Comparison of ENCODE assay signal across 8 cellular contexts in genomic region chr17:45394913-45395568, GRCh38.
DNase-seq lines count a peak whose midpoint lies in the region; ATAC-seq and TF ChIP-seq lines count a peak whose summit lies in the region.

No MANE protein-coding gene starts in this region.

- H3K27ac ChIP-seq in SU-DHL-6 (ENCODE audit: low read depth, low read length): no peak overlapping the region
- H3K27ac ChIP-seq in caudate nucleus (ENCODE audit: low read depth, low read length): no peak overlapping the region

- no peaks in the 10 kb centered on the region for H3K4me1 ChIP-seq in Loucy (ENCODE audit: insufficient read depth, low read length, poor library complexity, severe bottlenecking)

- H4K20me1 ChIP-seq in Loucy (ENCODE audit: insufficient read depth, low read length, poor library complexity, severe bottlenecking): no peaks in the 10 kb centered on the region
- no peaks in the 10 kb centered on the region for H4K20me1 ChIP-seq in SU-DHL-6 (ENCODE audit: low read depth, low read length)

- peaks cover 29% of the 10 kb centered on the region; the same call in 1 of the 2 replicates for H3K36me3 ChIP-seq in Loucy (ENCODE audit: insufficient read depth, low read length)
- no peaks in the 10 kb centered on the region for H3K36me3 ChIP-seq in SU-DHL-6 (ENCODE audit: low read length)

- no peak overlapping the region for H3K4me2 ChIP-seq in Loucy (ENCODE audit: low read depth, low read length, poor library complexity, severe bottlenecking)
- no peak overlapping the region for H3K4me2 ChIP-seq in SU-DHL-6 (ENCODE audit: low read depth, low read length, poor library complexity, severe bottlenecking)

- H3K9ac ChIP-seq in Loucy (ENCODE audit: low read depth, low read length, poor library complexity, severe bottlenecking) (no peak overlapping the region), SU-DHL-6 (ENCODE audit: low read length) (no peak overlapping the region)

- H3K27me3 ChIP-seq in Loucy (ENCODE audit: insufficient read depth, low read length, poor library complexity, severe bottlenecking) (no peaks in the 10 kb centered on the region), SU-DHL-6 (ENCODE audit: low read length) (no peaks in the 10 kb centered on the region)

- H3F3A ChIP-seq in Loucy (ENCODE audit: low read depth) (no peaks in the 10 kb centered on the region), SU-DHL-6 (ENCODE audit: insufficient read depth) (no peaks in the 10 kb centered on the region)

- no peaks in the 10 kb centered on the region for H3K9me3 ChIP-seq in Loucy (ENCODE audit: insufficient read depth, low read depth, low read length)
- H3K9me3 ChIP-seq in SU-DHL-6 (ENCODE audit: insufficient read depth, low read length): no peaks in the 10 kb centered on the region

- H3K79me2 ChIP-seq in Loucy (ENCODE audit: insufficient read depth, low read length) (no peaks in the 10 kb centered on the region), SU-DHL-6 (ENCODE audit: insufficient read depth, low read length) (no peaks in the 10 kb centered on the region)

- TF ChIP-seq CTCF in Loucy (conservative IDR thresholded peaks at IDR 0.05; ENCODE audit: low read length): peak; percentile 85
- TF ChIP-seq CTCF in SU-DHL-6 (IDR thresholded peaks at IDR 0.05; ENCODE audit: insufficient read depth, low read length, poor library complexity, severe bottlenecking): peak; percentile 53

- H2AFZ ChIP-seq in Loucy (ENCODE audit: low read length): no peak overlapping the region
- no peak overlapping the region for H2AFZ ChIP-seq in SU-DHL-6 (ENCODE audit: low read depth, low read length, severe bottlenecking)

- ATAC-seq in HG03045 (IDR thresholded peaks at IDR 0.05; ENCODE audit: unreplicated experiment) (no peak), GM18867 (IDR thresholded peaks at IDR 0.05; ENCODE audit: unreplicated experiment) (no peak)

- H3K4me3 ChIP-seq in Loucy (ENCODE audit: low read length, poor library complexity, severe bottlenecking) (no peak overlapping the region), SU-DHL-6 (ENCODE audit: insufficient read depth, low read length, poor library complexity, severe bottlenecking) (no peak overlapping the region)

- DNase-seq in ELF-1 (ENCODE audit: low read depth, low spot score) (peak; percentile 90), caudate nucleus (lab: John Stamatoyannopoulos, UW) (peak in 31 of 61 donors; percentile 3 to 67 (median 21)), islet precursor cell (peak; percentile 93)
- DNase-seq in stimulated activated CD4-positive, alpha-beta T cell treated with anti-CD3 and anti-CD28 coated beads, Interleukin-12 subunit alpha, Interleukin-12 subunit beta, amount 100 ng/mL, for 4 hours: peak; percentile 35

- no peaks in the 10 kb centered on the region for H3K9me2 ChIP-seq in Loucy (replicated peaks; ENCODE audit: low read depth, low read length)
- no peaks in the 10 kb centered on the region for H3K9me2 ChIP-seq in SU-DHL-6 (replicated peaks; ENCODE audit: insufficient read depth, low read length)

Comparison
In these comparisons a context has a peak if more than half of its experiments do, and no peak if none do; other contexts are left out.
1. DNase-seq: peak in every context shown above with its lines; median percentile 93 in islet precursor cell; 90 in ELF-1; 35 in stimulated activated CD4-positive, alpha-beta T cell treated with anti-CD3 and anti-CD28 coated beads, Interleukin-12 subunit alpha, Interleukin-12 subunit beta, amount 100 ng/mL, for 4 hours; 21 in caudate nucleus.